Comparison of ENCODE assay signal across 12 cellular contexts in the genomic region with DNA sequence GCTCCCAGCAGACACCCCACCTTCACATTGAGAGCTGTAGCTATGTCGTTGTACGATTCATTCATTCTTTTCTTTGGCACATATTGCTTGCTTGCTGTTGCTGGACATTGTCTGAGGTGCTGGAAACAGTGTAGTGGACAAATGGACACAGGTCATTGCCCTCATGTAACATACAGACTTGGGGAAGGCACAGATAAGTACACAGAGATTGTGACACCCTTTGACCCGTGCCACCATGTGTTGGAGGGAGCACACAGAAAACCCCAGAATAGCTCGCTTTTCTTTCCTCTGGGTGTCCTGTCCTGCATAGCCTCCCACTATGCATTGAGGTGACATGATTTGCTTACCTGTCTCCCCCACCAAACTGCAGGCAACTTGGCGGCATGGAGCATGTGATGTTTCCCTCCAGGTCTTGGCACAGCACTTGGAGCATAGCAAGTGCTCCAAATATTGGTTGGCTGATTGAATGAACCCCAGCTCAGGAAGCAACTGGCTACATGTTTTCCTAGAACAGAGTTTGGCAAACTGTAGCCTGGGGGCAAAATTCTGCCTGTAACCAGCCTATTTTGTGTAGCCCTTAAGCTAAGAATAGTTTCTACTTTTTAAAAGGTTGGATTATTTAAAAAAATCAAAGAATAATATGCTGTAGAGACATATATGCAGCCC.
"Had no signal": no experiment of that assay in that cellular context is flagged by ENCODE, and none has a peak within 500 bp of the region (broad histone marks: within the 10 kb centered on the region; RNA-seq: fewer than 3 reads in every experiment).

No MANE protein-coding gene starts in this region.

- H3K36me3 ChIP-seq: cardiac muscle cell, colonic mucosa, gastrocnemius medialis, ovary, vagina had no signal

- H3K4me3 Mint-ChIP-seq: activated CD4-positive, alpha-beta memory T cell treated with anti-CD3 and anti-CD28 coated beads for 36 hours; activated T-cell treated with anti-CD3 and anti-CD28 coated beads, Interleukin-2, amount 50 U/mL, for 4 hours; neural crest cell had no signal

- H3K27me3 ChIP-seq: cardiac muscle cell, colonic mucosa, gastrocnemius medialis, ovary, vagina had no signal

- H3K4me3 ChIP-seq: cardiac muscle cell, colonic mucosa, gastrocnemius medialis, ovary, vagina had no signal

- H3K4me1 ChIP-seq: colonic mucosa, gastrocnemius medialis, vagina had no signal

- H3K9me3 Mint-ChIP-seq: activated CD4-positive, alpha-beta memory T cell treated with anti-CD3 and anti-CD28 coated beads for 36 hours; activated T-cell treated with anti-CD3 and anti-CD28 coated beads, Interleukin-2, amount 50 U/mL, for 4 hours; neural crest cell had no signal

- FAIRE-seq: endothelial cell of umbilical vein had no signal

- H3K27ac ChIP-seq: cardiac muscle cell, colonic mucosa, gastrocnemius medialis, ovary, vagina had no signal

- H3K27ac Mint-ChIP-seq: activated CD4-positive, alpha-beta memory T cell treated with anti-CD3 and anti-CD28 coated beads for 36 hours had no signal

- ATAC-seq: activated T-cell treated with anti-CD3 and anti-CD28 coated beads, Interleukin-2, amount 50 U/mL, for 4 hours; gastrocnemius medialis; left ventricle myocardium superior had no signal

- H3K9me3 ChIP-seq: colonic mucosa, gastrocnemius medialis, ovary, vagina had no signal

- DNase-seq: activated CD4-positive, alpha-beta memory T cell treated with anti-CD3 and anti-CD28 coated beads for 36 hours; activated naive CD4-positive, alpha-beta T cell; activated T-cell treated with anti-CD3 and anti-CD28 coated beads, Interleukin-2, amount 50 U/mL, for 4 hours; aorta; colonic mucosa; gastrocnemius medialis; left ventricle myocardium superior; ovary had no signal

- H3K36me3 Mint-ChIP-seq: activated CD4-positive, alpha-beta memory T cell treated with anti-CD3 and anti-CD28 coated beads for 36 hours had no signal
